14 cellular contexts compared by ENCODE assay signal in the genomic region with DNA sequence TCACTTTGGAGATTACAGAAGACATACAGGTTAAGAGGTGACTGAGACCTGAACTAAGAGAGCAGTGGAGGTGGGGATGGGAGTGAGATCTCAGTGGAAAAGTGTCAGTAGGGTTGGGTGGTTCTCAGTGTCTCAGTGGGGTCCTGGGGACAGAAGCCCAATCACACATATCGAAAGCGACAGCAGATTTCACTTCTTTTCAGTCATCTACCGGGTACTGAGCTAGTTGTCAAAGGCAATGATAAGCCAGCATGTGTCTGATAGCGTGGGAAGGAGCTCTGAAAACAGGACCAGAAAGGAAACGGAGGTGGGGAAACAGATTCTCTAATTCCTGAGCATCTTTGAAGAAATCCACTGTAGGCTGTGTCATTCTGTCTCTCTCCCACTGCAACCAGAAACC. TPM values are rescaled to one million over a fixed set of nuclear protein-coding genes. Genes with fewer than 3 reads are reported as not detected.
A peak's percentile ranks its signal among the peaks of the same experiment; 100 is the strongest.
DNase-seq lines count a peak whose midpoint lies in the region; ATAC-seq, FAIRE-seq and TF ChIP-seq lines count a peak whose summit lies in the region.
"Had no signal": no experiment of that assay in that cellular context is flagged by ENCODE, and none has a peak within 500 bp of the region (broad histone marks: within the 10 kb centered on the region; RNA-seq: fewer than 3 reads in every experiment).

No MANE protein-coding gene starts in this region.

- intact Hi-C loops in GM12878 (cut with micrococcal nuclease; ENCODE audit: unreplicated experiment) (loop anchor here (2.0 kb wide), 1 partner anchor 36 kb away; no protein-coding TSS in a partner anchor), gastrocnemius medialis (cut with DNase I; ENCODE audit: low total_unique reads) (no loop called here)

- H3K4me1 ChIP-seq in GM12878 (ENCODE audit: control insufficient read depth, insufficient read depth, low read length) (peaks cover 7% of the 10 kb centered on the region), gastrocnemius medialis (peaks cover 6 to 26% of the 10 kb centered on the region in 2 donors)
- H3K4me1 ChIP-seq: parathyroid adenoma had no signal

- RAD21 ChIA-PET in GM12878 (lab: Charles Lee; ENCODE audit: unreplicated experiment): interaction anchor here (0.9 to 1.2 kb wide), 2 partner anchors 33 to 74 kb away, joined by 3 read pairs; no protein-coding TSS in a partner anchor

- SMC1A ChIA-PET in GM12878 (lab: Charles Lee; ENCODE audit: uncharacterized antibody, unreplicated experiment): interaction anchor here (0.6 to 1.3 kb wide), 4 partner anchors 10 to 103 kb away, joined by 3 read pairs; no protein-coding TSS in a partner anchor

- TF ChIP-seq POLR2A in GM12878 (IDR thresholded peaks at IDR 0.05; ENCODE audit: low read depth, low read length) (no peak), gastrocnemius medialis (IDR thresholded peaks at IDR 0.05) (no peak)

- H3K4me2 ChIP-seq in GM12878 (ENCODE audit: control insufficient read depth, insufficient read depth): peak overlapping the region; percentile 68

- TF ChIP-seq RAD21 in GM12878 (IDR thresholded peaks at IDR 0.05; ENCODE audit: insufficient read depth, low read depth, low read length): no peak

- in situ Hi-C loops in GM12878 (cut with MboI) (no loop called here), gastrocnemius medialis (cut with MboI; ENCODE audit: low sequenced_read_pairs in 4 of 4) (no loop called here)

- no peak for FAIRE-seq in GM12878 (lab: Jason Lieb, UNC)

- TF ChIP-seq EP300 in GM12878 (IDR thresholded peaks at IDR 0.05; ENCODE audit: borderline replicate concordance in 1 of 2, control insufficient read depth in 1 of 2, low read depth in 2 of 2, low read length in 2 of 2): no peak

- H3K27me3 ChIP-seq in GM12878 (replicated peaks in 1 of 2; ENCODE audit: control insufficient read depth in 2 of 2, insufficient read depth in 2 of 2, low read length in 1 of 2) (peaks cover 0 to 2% of the 10 kb centered on the region in 2 experiments; a peak in 1 of 4 replicates), gastrocnemius medialis (no peaks in the 10 kb centered on the region)

- TF ChIP-seq CTCF in GM12864 (IDR thresholded peaks at IDR 0.05; ENCODE audit: low read depth, low read length, missing control alignments): no peak
- TF ChIP-seq CTCF in GM12878 (IDR thresholded peaks at IDR 0.05 in 2 of 3, conservative IDR thresholded peaks at IDR 0.05 in 1 of 3; ENCODE audit: control insufficient read depth in 2 of 3, extremely low read depth in 1 of 3, insufficient read depth in 1 of 3, low read depth in 3 of 3, low read length in 3 of 3): no peak
- TF ChIP-seq CTCF in RWPE1 (conservative IDR thresholded peaks at IDR 0.05; ENCODE audit: low read depth): no peak
- no peak for TF ChIP-seq CTCF in gastrocnemius medialis (IDR thresholded peaks at IDR 0.05 in 4 of 5, conservative IDR thresholded peaks at IDR 0.05 in 1 of 5)

- no peak overlapping the region for H2AFZ ChIP-seq in GM12878 (ENCODE audit: control insufficient read depth, low read depth, low read length)
- H2AFZ ChIP-seq: parathyroid adenoma had no signal

- DNase-seq in GM12864 (ENCODE audit: low read depth) (peak; percentile 19), GM12878 (ENCODE audit: low read depth, low spot score) (peak; percentile 40), DMS153 treated with DMSO at 0.1 percent for 48 hours (lab: John Stamatoyannopoulos, UW; ENCODE audit: unreplicated experiment) (no peak), RWPE1 (ENCODE audit: low spot score) (no peak), gastrocnemius medialis (no peak)
- DNase-seq in activated CD8-positive, alpha-beta memory T cell treated with anti-CD3 and anti-CD28 coated beads, Interleukin-2, amount 50 U/mL, for 4 hours: no peak
- DNase-seq: hypothalamus, lower lobe of right lung, NCI-H526 treated with DMSO at 0.1 percent for 48 hours, SIG-M5, WERI-Rb-1 had no signal

- BruUV-seq in GM12878 (replicated peaks; lab: Mats Ljungman, UMichigan): no TSS peak

- no peak overlapping the region for H3K4me3 ChIP-seq in GM12864 (ENCODE audit: low read depth, low read length)
- H3K4me3 ChIP-seq in GM12878: no peak overlapping the region
- H3K4me3 ChIP-seq in gastrocnemius medialis: no peak overlapping the region
- H3K4me3 ChIP-seq: lower lobe of right lung had no signal

- H3K36me3 ChIP-seq in GM12878 (ENCODE audit: control insufficient read depth in 2 of 2, insufficient read depth in 2 of 2, low read length in 1 of 2) (no peaks in the 10 kb centered on the region), gastrocnemius medialis (no peaks in the 10 kb centered on the region)
- H3K36me3 ChIP-seq: lower lobe of right lung, WERI-Rb-1 had no signal

- POLR2A ChIA-PET in GM12878 (lab: Charles Lee) (no interaction called here), RWPE1 (lab: Yijun Ruan, JAX; ENCODE audit: low non-redundant PET) (interaction anchor here (0.7 kb wide), 1 partner anchor 12 kb away, joined by 3 read pairs; no protein-coding TSS in a partner anchor)

- CTCF ChIA-PET in GM12878 (lab: Yijun Ruan, JAX): no interaction called here
- CTCF ChIA-PET in RWPE1 (lab: Yijun Ruan, JAX): no interaction called here

- WGBS in GM12878 (ENCODE audit: insufficient coverage, insufficient replicate concordance, low lambda C conversion rate, missing lambda C conversion rate): 0% methylated on average over 5 of the region's 5 CpGs

- no peak overlapping the region for H3K27ac ChIP-seq in GM12878 (ENCODE audit: control insufficient read depth, insufficient read depth)
- no peak overlapping the region for H3K27ac ChIP-seq in RWPE1
- H3K27ac ChIP-seq in gastrocnemius medialis: no peak overlapping the region
- H3K27ac ChIP-seq: lower lobe of right lung, parathyroid adenoma, WERI-Rb-1 had no signal

- H3K9ac ChIP-seq in GM12878 (ENCODE audit: control insufficient read depth, insufficient read depth, low read length): no peak overlapping the region
- H3K9ac ChIP-seq: parathyroid adenoma had no signal

- H3K9me3 ChIP-seq in GM12878 (replicated peaks; ENCODE audit: control insufficient read depth, insufficient read depth, low read length): no peaks in the 10 kb centered on the region
- H3K9me3 ChIP-seq in gastrocnemius medialis: no peaks in the 10 kb centered on the region
- H3K9me3 ChIP-seq: lower lobe of right lung had no signal

- peak; percentile 52 for ATAC-seq in GM19351 (IDR thresholded peaks at IDR 0.05; ENCODE audit: unreplicated experiment)
- ATAC-seq in HG03378 (IDR thresholded peaks at IDR 0.05; ENCODE audit: unreplicated experiment): peak; percentile 33
- peak; percentile 77 for ATAC-seq in GM12878
- no peak for ATAC-seq in gastrocnemius medialis
- ATAC-seq: lower lobe of right lung had no signal

- no peaks in the 10 kb centered on the region for H3K79me2 ChIP-seq in GM12878 (ENCODE audit: control insufficient read depth, insufficient read depth, low read length)
- H3K79me2 ChIP-seq: parathyroid adenoma had no signal

- H4K20me1 ChIP-seq in GM12878 (ENCODE audit: control insufficient read depth, insufficient read depth): no peaks in the 10 kb centered on the region

TF ChIP-seq in GM12878, 131 proteins besides CTCF, POLR2A, EP300 and RAD21:
- TF ChIP-seq, protein P1, sequence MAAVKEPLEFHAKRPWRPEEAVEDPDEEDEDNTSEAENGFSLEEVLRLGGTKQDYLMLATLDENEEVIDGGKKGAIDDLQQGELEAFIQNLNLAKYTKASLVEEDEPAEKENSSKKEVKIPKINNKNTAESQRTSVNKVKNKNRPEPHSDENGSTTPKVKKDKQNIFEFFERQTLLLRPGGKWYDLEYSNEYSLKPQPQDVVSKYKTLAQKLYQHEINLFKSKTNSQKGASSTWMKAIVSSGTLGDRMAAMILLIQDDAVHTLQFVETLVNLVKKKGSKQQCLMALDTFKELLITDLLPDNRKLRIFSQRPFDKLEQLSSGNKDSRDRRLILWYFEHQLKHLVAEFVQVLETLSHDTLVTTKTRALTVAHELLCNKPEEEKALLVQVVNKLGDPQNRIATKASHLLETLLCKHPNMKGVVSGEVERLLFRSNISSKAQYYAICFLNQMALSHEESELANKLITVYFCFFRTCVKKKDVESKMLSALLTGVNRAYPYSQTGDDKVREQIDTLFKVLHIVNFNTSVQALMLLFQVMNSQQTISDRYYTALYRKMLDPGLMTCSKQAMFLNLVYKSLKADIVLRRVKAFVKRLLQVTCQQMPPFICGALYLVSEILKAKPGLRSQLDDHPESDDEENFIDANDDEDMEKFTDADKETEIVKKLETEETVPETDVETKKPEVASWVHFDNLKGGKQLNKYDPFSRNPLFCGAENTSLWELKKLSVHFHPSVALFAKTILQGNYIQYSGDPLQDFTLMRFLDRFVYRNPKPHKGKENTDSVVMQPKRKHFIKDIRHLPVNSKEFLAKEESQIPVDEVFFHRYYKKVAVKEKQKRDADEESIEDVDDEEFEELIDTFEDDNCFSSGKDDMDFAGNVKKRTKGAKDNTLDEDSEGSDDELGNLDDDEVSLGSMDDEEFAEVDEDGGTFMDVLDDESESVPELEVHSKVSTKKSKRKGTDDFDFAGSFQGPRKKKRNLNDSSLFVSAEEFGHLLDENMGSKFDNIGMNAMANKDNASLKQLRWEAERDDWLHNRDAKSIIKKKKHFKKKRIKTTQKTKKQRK (IDR thresholded peaks at IDR 0.05; ENCODE audit: low read depth, low read length): no peak
- TF ChIP-seq NR2C1 (IDR thresholded peaks at IDR 0.05): no peak

RNA-seq across cellular contexts. Expression of a gene that starts 59.5 kb away (rescaled TPM):
- not detected in 2 replicates for total RNA-seq in GM12878 (2013; cell fraction: nucleolus; rRNA removed)
- total RNA-seq in GM12878 (2014; rRNA removed) (not detected in 2 replicates), GM12878 (2014; rRNA removed; fragmentation: Illumina TruSeq; extraction: Trizol) (not detected in 2 replicates), GM12878 (2021) (0.08 TPM in 1 of 2 replicates, not detected in the other), gastrocnemius medialis (10 to 100 TPM; 11.8 to 65.2 (median 47.4) TPM)
- polyA plus RNA-seq in GM12878 (2011; ENCODE audit: low read depth): not detected
- polyA plus RNA-seq in GM12878 (2011; rRNA removed) (not detected in 2 replicates), GM12878 (2014; fragmentation: Illumina TruSeq; extraction: Trizol) (not detected in 2 replicates), GM12878 (2014; fragmentation: Nextera tagmentation; extraction: Ambion mirVana) (not detected), GM12878 (2014; rRNA removed) (not detected in 2 replicates), GM12878 (2016; fragmentation: Nextera tagmentation; extraction: Ambion mirVana) (not detected)
- polyA plus RNA-seq in GM12878 (2011; cell fraction: cytosol; rRNA removed): not detected in 2 replicates
- polyA plus RNA-seq in GM12878 (2011; cell fraction: nucleus; rRNA removed): not detected in 2 replicates
- polyA plus RNA-seq in GM12878 (2012): 0.04 TPM in 1 of 2 replicates, not detected in the other
- polyA minus RNA-seq in GM12878 (2011; rRNA and poly(A)+ RNA removed): not detected in 2 replicates
- polyA minus RNA-seq in GM12878 (2011; cell fraction: cytosol; rRNA and poly(A)+ RNA removed): not detected in 2 replicates
- polyA minus RNA-seq in GM12878 (2011; cell fraction: nucleus; rRNA and poly(A)+ RNA removed): not detected in 2 replicates

Comparison
In these comparisons a context has a peak if more than half of its experiments do, and no peak if none do; other contexts are left out.
1. DNase-seq: peak in GM12864 (single experiment) and GM12878 (single experiment); none in DMS153 treated with DMSO at 0.1 percent for 48 hours (single experiment), activated CD8-positive, alpha-beta memory T cell treated with anti-CD3 and anti-CD28 coated beads, Interleukin-2, amount 50 U/mL, for 4 hours (single experiment), RWPE1 (single experiment) and gastrocnemius medialis (0 of 2).
2. ATAC-seq: peak in GM19351 (single experiment), HG03378 (single experiment) and GM12878 (single experiment); none in gastrocnemius medialis (0 of 2).
3. RNA of a gene that starts 59.5 kb away (total RNA-seq): 11.8 to 65.2 TPM in gastrocnemius medialis; 0.08 TPM in GM12878; every median in the first group is over 10 times any median in the second.